1 cellular context compared by ENCODE assay signal in genomic region chr3:127288921-127289645, GRCh38.
TF ChIP-seq lines count a peak whose summit lies in the region.

No MANE protein-coding gene starts in this region.

TF ChIP-seq in GM23338, 12 proteins besides CTCF, POLR2A, EP300 and RAD21 (continued from another document):
- TF ChIP-seq ZNF462 (CRISPR knock-in tag; IDR thresholded peaks at IDR 0.05) = no peak
- no peak for TF ChIP-seq POLR2AphosphoS5 (IDR thresholded peaks at IDR 0.05; ENCODE audit: low read depth)
- TF ChIP-seq ETS1 (IDR thresholded peaks at IDR 0.05) = no peak
